Comparison of ENCODE assay signal across 16 cellular contexts in genomic region chr6:44333942-44334341, GRCh38. TPM values are rescaled to one million over a fixed set of nuclear protein-coding genes. Genes with fewer than 3 reads are reported as not detected.
"Had no signal": no experiment of that assay in that cellular context is flagged by ENCODE, and none has a peak within 500 bp of the region (broad histone marks: within the 10 kb centered on the region; RNA-seq: fewer than 3 reads in every experiment).

No MANE protein-coding gene starts in this region.

- H3K9me3 ChIP-seq: colonic mucosa, esophagus squamous epithelium had no signal

- H3K27ac Mint-ChIP-seq: activated CD4-positive, alpha-beta T cell treated with anti-CD3 and anti-CD28 coated beads for 36 hours; activated CD8-positive, alpha-beta T cell treated with anti-CD3 and anti-CD28 coated beads for 36 hours; activated naive CD8-positive, alpha-beta T cell treated with anti-CD3 and anti-CD28 coated beads, Interleukin-2, amount 50 U/mL, for 24 hours; activated T-helper 1 cell treated with anti-CD3 and anti-CD28 coated beads, Interleukin-12 subunit alpha, Interleukin-12 subunit beta, Interleukin-2, Interleukin-4 antibody, amounts not matched to agents 30 ng/mL and 10 ng/mL and 1 ng/mL, durations not matched to agents 14 hours and 24 hours and 36 hours had no signal

- DNase-seq: activated CD4-positive, alpha-beta T cell treated with anti-CD3 and anti-CD28 coated beads for 36 hours; activated CD8-positive, alpha-beta T cell treated with anti-CD3 and anti-CD28 coated beads for 36 hours; activated naive CD4-positive, alpha-beta T cell; activated naive CD8-positive, alpha-beta T cell treated with anti-CD3 and anti-CD28 coated beads, Interleukin-2, amount 50 U/mL, for 24 hours; colonic mucosa; esophagus squamous epithelium; foreskin keratinocyte; head of caudate nucleus; stimulated activated CD4-positive, alpha-beta T cell treated with anti-CD3 and anti-CD28 coated beads, Interleukin-4, amount 100 ng/mL, for 1 hour; T1000 had no signal

- H3K79me2 ChIP-seq: parathyroid adenoma had no signal

- H3K4me3 Mint-ChIP-seq: activated CD4-positive, alpha-beta T cell treated with anti-CD3 and anti-CD28 coated beads for 36 hours; activated CD8-positive, alpha-beta T cell treated with anti-CD3 and anti-CD28 coated beads for 36 hours; activated naive CD8-positive, alpha-beta T cell treated with anti-CD3 and anti-CD28 coated beads, Interleukin-2, amount 50 U/mL, for 24 hours; activated T-helper 1 cell treated with anti-CD3 and anti-CD28 coated beads, Interleukin-12 subunit alpha, Interleukin-12 subunit beta, Interleukin-2, Interleukin-4 antibody, amounts not matched to agents 30 ng/mL and 10 ng/mL and 1 ng/mL, durations not matched to agents 14 hours and 24 hours and 36 hours had no signal

- ATAC-seq: activated CD4-positive, alpha-beta T cell treated with anti-CD3 and anti-CD28 coated beads for 36 hours; activated CD8-positive, alpha-beta T cell treated with anti-CD3 and anti-CD28 coated beads for 36 hours; activated naive CD8-positive, alpha-beta T cell treated with anti-CD3 and anti-CD28 coated beads, Interleukin-2, amount 50 U/mL, for 24 hours; foreskin keratinocyte had no signal

- H2AFZ ChIP-seq: parathyroid adenoma had no signal

- H3K4me3 ChIP-seq: colonic mucosa, esophagus squamous epithelium had no signal

- H3K4me1 ChIP-seq: colonic mucosa, esophagus squamous epithelium, foreskin keratinocyte, parathyroid adenoma had no signal

- H3K27ac ChIP-seq: colonic mucosa, esophagus squamous epithelium, foreskin keratinocyte, parathyroid adenoma, VCaP had no signal

- H3K4me1 Mint-ChIP-seq: activated CD4-positive, alpha-beta T cell treated with anti-CD3 and anti-CD28 coated beads for 36 hours; activated naive CD8-positive, alpha-beta T cell treated with anti-CD3 and anti-CD28 coated beads, Interleukin-2, amount 50 U/mL, for 24 hours had no signal

- H3K9me3 Mint-ChIP-seq: activated CD8-positive, alpha-beta T cell treated with anti-CD3 and anti-CD28 coated beads for 36 hours; activated naive CD8-positive, alpha-beta T cell treated with anti-CD3 and anti-CD28 coated beads, Interleukin-2, amount 50 U/mL, for 24 hours; activated T-helper 1 cell treated with anti-CD3 and anti-CD28 coated beads, Interleukin-12 subunit alpha, Interleukin-12 subunit beta, Interleukin-2, Interleukin-4 antibody, amounts not matched to agents 30 ng/mL and 10 ng/mL and 1 ng/mL, durations not matched to agents 14 hours and 24 hours and 36 hours had no signal

- H3K36me3 ChIP-seq: colonic mucosa, esophagus squamous epithelium had no signal

RNA-seq across cellular contexts. Expression of gene SPATS1, which starts 8.5 kb away (rescaled TPM):
- total RNA-seq: activated CD4-positive, alpha-beta T cell treated with anti-CD3 and anti-CD28 coated beads for 36 hours; activated CD8-positive, alpha-beta T cell treated with anti-CD3 and anti-CD28 coated beads for 36 hours; activated T-helper 1 cell treated with anti-CD3 and anti-CD28 coated beads, Interleukin-12 subunit alpha, Interleukin-12 subunit beta, Interleukin-2, Interleukin-4 antibody, amounts not matched to agents 30 ng/mL and 10 ng/mL and 1 ng/mL, durations not matched to agents 14 hours and 24 hours and 36 hours; cardiac septum; colonic mucosa; esophagus squamous epithelium; foreskin keratinocyte; mesenteric fat pad; renal cortical epithelial cell had no signal
- polyA plus RNA-seq: foreskin keratinocyte had no signal
